8 cellular contexts compared by ENCODE assay signal in the genomic region with DNA sequence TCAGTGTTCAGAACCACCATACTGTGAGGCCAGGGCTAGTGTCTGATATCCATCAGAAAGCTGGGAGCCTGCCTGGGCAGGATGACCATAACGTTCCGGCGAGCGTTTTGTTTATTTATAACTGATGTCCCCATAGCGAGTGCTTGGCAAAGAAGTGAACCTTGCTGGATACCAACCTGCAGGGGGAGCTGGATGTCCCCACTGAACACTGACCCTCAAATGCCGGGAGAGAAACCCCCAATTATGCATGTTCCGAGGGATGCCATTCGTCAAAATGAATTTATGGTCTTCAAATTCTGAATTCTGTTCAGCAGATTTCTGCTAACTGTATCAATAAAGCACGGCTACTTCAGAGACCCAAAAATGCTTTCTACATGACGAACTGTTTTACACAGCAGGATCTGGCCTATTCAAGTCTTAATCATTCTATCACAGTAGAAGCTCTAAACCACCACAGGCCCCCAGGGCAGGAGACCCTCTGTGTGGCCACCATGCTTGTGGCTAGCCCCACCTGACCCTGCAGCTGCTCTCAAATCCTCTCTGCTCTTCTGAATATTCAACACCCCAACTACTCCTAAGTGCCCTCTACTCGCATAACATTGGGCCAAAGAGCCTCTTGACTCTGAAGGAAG. TPM values are rescaled to one million over a fixed set of nuclear protein-coding genes. Genes with fewer than 3 reads are reported as not detected.
DNase-seq lines count a peak whose midpoint lies in the region; ATAC-seq and TF ChIP-seq lines count a peak whose summit lies in the region.

No MANE protein-coding gene starts in this region.

- H3K9me3 Mint-ChIP-seq in activated T-helper 17 cell treated with anti-CD3 and anti-CD28 coated beads, Interleukin-2, amount 50 U/mL, for 72 hours = no peaks in the 10 kb centered on the region

- H3K27me3 Mint-ChIP-seq in activated T-helper 17 cell treated with anti-CD3 and anti-CD28 coated beads, Interleukin-2, amount 50 U/mL, for 72 hours = no peaks in the 10 kb centered on the region

- ATAC-seq in foreskin keratinocyte = no peak
- ATAC-seq in psoas muscle = peak; percentile 94 to 99 (median 96)
- no peak for ATAC-seq in activated T-helper 17 cell treated with anti-CD3 and anti-CD28 coated beads, Interleukin-2, amount 50 U/mL, for 72 hours (replicated peaks)

- H3K4me1 ChIP-seq in foreskin keratinocyte = no peaks in the 10 kb centered on the region
- H3K4me1 ChIP-seq in psoas muscle = peaks cover 15% of the 10 kb centered on the region

- H3K9me3 ChIP-seq in psoas muscle = no peaks in the 10 kb centered on the region

- H3K27me3 ChIP-seq in foreskin keratinocyte (no peaks in the 10 kb centered on the region), psoas muscle (ENCODE audit: insufficient read depth in 3 of 3, low read length in 2 of 3) (no peaks in the 10 kb centered on the region)

- no peak overlapping the region for H3K4me3 Mint-ChIP-seq in activated T-helper 17 cell treated with anti-CD3 and anti-CD28 coated beads, Interleukin-2, amount 50 U/mL, for 72 hours

- DNase-seq in NCI-H1694 treated with DMSO at 0.1 percent for 48 hours (lab: John Stamatoyannopoulos, UW) (peak; percentile 41), NCI-H1694 (lab: John Stamatoyannopoulos, UW) (no peak), SK-MEL-5 (ENCODE audit: low read depth, low spot score) (peak; percentile 65), foreskin keratinocyte (peak in 1 of 2 donors; percentile 42), psoas muscle (peak; percentile 79 to 89), SIG-M5 (lab: John Stamatoyannopoulos, UW) (no peak), mesenteric fat pad (ENCODE audit: low spot score) (no peak)

- in situ Hi-C loops in SK-MEL-5 (cut with HindIII; ENCODE audit: low pct_unique_long_range_greater_than_20kb, low sequenced_read_pairs) = no loop called here

- peak; percentile 64 for TF ChIP-seq CTCF in foreskin keratinocyte (conservative IDR thresholded peaks at IDR 0.05)
- peak; percentile 75 for TF ChIP-seq CTCF in psoas muscle (IDR thresholded peaks at IDR 0.05)

- H3K4me1 Mint-ChIP-seq in activated T-helper 17 cell treated with anti-CD3 and anti-CD28 coated beads, Interleukin-2, amount 50 U/mL, for 72 hours = no peaks in the 10 kb centered on the region

- H3K27ac Mint-ChIP-seq in activated T-helper 17 cell treated with anti-CD3 and anti-CD28 coated beads, Interleukin-2, amount 50 U/mL, for 72 hours = no peak overlapping the region

- H3K4me3 ChIP-seq in psoas muscle = peak overlapping the region; percentile 24

- peaks cover 57% of the 10 kb centered on the region for H3K36me3 Mint-ChIP-seq in activated T-helper 17 cell treated with anti-CD3 and anti-CD28 coated beads, Interleukin-2, amount 50 U/mL, for 72 hours (ENCODE audit: low read depth)

- 13 to 16% (median 15%) methylated on average over 11 of the region's 11 CpGs for WGBS in psoas muscle, 3 donors

- H3K27ac ChIP-seq in foreskin keratinocyte (no peak overlapping the region), psoas muscle (peak overlapping the region; percentile 84)

- intact Hi-C loops in psoas muscle (cut with DNase I) = no loop called here

- peaks cover 0 to 37% of the 10 kb centered on the region in 2 donors for H3K36me3 ChIP-seq in psoas muscle (ENCODE audit: insufficient read depth in 1 of 2, low read depth in 1 of 2)

RNA-seq across cellular contexts. Expression of a gene that starts 15.2 kb away (rescaled TPM):
- total RNA-seq in SK-MEL-5 (2014; rRNA removed; shearing (Covaris generic)) = 29.6 and 34.0 TPM in 2 replicates
- 57.2 and 71.2 TPM in 2 replicates for polyA plus RNA-seq in SK-MEL-5 (2015; cell fraction: cytosol; rRNA removed)
- polyA plus RNA-seq in SK-MEL-5 (2015; cell fraction: nucleus; rRNA removed) = 280 and 317 TPM in 2 replicates
- total RNA-seq in foreskin keratinocyte = 49.1 and 57.7 TPM in 2 replicates
- polyA plus RNA-seq in foreskin keratinocyte = 55.0 and 67.2 TPM in 2 replicates
- 100 to 1,000 TPM in 2 of 4 donors, 10 to 100 TPM in 2; 56.3 to 120 (median 87.9) TPM for total RNA-seq in psoas muscle
- 100 to 1,000 TPM in 1 of 3 donors, 10 to 100 TPM in 2; 51.1 to 115 (median 55.9) TPM for polyA plus RNA-seq in psoas muscle
- 100 to 1,000 TPM in 1 of 2 donors, 10 to 100 TPM in 1; 83.5 to 140 TPM for total RNA-seq in activated T-helper 17 cell treated with anti-CD3 and anti-CD28 coated beads, Interleukin-2, amount 50 U/mL, for 72 hours
- 72.2 TPM for total RNA-seq in mesenteric fat pad

RNA-seq across cellular contexts. Expression of a gene that starts 23.8 kb away (rescaled TPM):
- not detected in 2 replicates for total RNA-seq in SK-MEL-5 (2014; rRNA removed; shearing (Covaris generic))
- 0.06 TPM in 1 of 2 replicates, not detected in the other for polyA plus RNA-seq in SK-MEL-5 (2015; cell fraction: cytosol; rRNA removed)
- not detected in 2 replicates for polyA plus RNA-seq in SK-MEL-5 (2015; cell fraction: nucleus; rRNA removed)
- total RNA-seq in foreskin keratinocyte (4.3 and 5.1 TPM in 2 replicates), psoas muscle (10 to 100 TPM in 2 of 4 donors, under 1 TPM in 2; 0.30 to 39.8 (median 19.4) TPM), mesenteric fat pad (35.9 TPM)
- polyA plus RNA-seq in foreskin keratinocyte (5.5 and 6.2 TPM in 2 replicates), psoas muscle (10 to 100 TPM in 1 of 3 donors, 1 to 10 TPM in 2; 3.4 to 46.2 (median 3.9) TPM)
- total RNA-seq in activated T-helper 17 cell treated with anti-CD3 and anti-CD28 coated beads, Interleukin-2, amount 50 U/mL, for 72 hours = not detected

RNA-seq across cellular contexts. Expression of a gene that starts 23.8 kb away (rescaled TPM):
- total RNA-seq in SK-MEL-5 (2014; rRNA removed; shearing (Covaris generic)) = 14.3 and 15.9 TPM in 2 replicates
- polyA plus RNA-seq in SK-MEL-5 (2015; cell fraction: cytosol; rRNA removed) = 19.3 and 27.3 TPM in 2 replicates
- 8.4 and 14.7 TPM in 2 replicates for polyA plus RNA-seq in SK-MEL-5 (2015; cell fraction: nucleus; rRNA removed)
- total RNA-seq in foreskin keratinocyte (7.2 and 7.9 TPM in 2 replicates), psoas muscle (10 to 100 TPM; 39.5 to 55.1 (median 42.9) TPM), mesenteric fat pad (74.7 TPM)
- polyA plus RNA-seq in foreskin keratinocyte (4.6 and 5.4 TPM in 2 replicates), psoas muscle (10 to 100 TPM in 2 of 3 donors, 1 to 10 TPM in 1; 9.5 to 60.0 (median 29.0) TPM)
- 10 to 100 TPM; 10.3 to 14.4 TPM for total RNA-seq in activated T-helper 17 cell treated with anti-CD3 and anti-CD28 coated beads, Interleukin-2, amount 50 U/mL, for 72 hours

RNA-seq across cellular contexts. Expression of a gene that starts 58.4 kb away (rescaled TPM):
- 125 and 129 TPM in 2 replicates for total RNA-seq in SK-MEL-5 (2014; rRNA removed; shearing (Covaris generic))
- 179 and 216 TPM in 2 replicates for polyA plus RNA-seq in SK-MEL-5 (2015; cell fraction: cytosol; rRNA removed)
- polyA plus RNA-seq in SK-MEL-5 (2015; cell fraction: nucleus; rRNA removed) = 115 and 138 TPM in 2 replicates
- total RNA-seq in foreskin keratinocyte (160 and 182 TPM in 2 replicates), psoas muscle (100 to 1,000 TPM; 137 to 253 (median 220) TPM), mesenteric fat pad (94.2 TPM)
- polyA plus RNA-seq in foreskin keratinocyte (172 and 186 TPM in 2 replicates), psoas muscle (100 to 1,000 TPM; 168 to 392 (median 234) TPM)
- total RNA-seq in activated T-helper 17 cell treated with anti-CD3 and anti-CD28 coated beads, Interleukin-2, amount 50 U/mL, for 72 hours = 100 to 1,000 TPM in 1 of 2 donors, 10 to 100 TPM in 1; 97.6 to 159 TPM

Comparison
In these comparisons a context has a peak if more than half of its experiments do, and no peak if none do; other contexts are left out.
1. DNase-seq: peak in NCI-H1694 treated with DMSO at 0.1 percent for 48 hours (single experiment), SK-MEL-5 (single experiment) and psoas muscle (2 of 2); none in NCI-H1694 (single experiment), SIG-M5 (single experiment) and mesenteric fat pad (single experiment).
2. ATAC-seq: peak in psoas muscle (4 of 4); none in foreskin keratinocyte (single experiment) and activated T-helper 17 cell treated with anti-CD3 and anti-CD28 coated beads, Interleukin-2, amount 50 U/mL, for 72 hours (single experiment).